Comparison of ENCODE assay signal across 33 cellular contexts in the genomic region with DNA sequence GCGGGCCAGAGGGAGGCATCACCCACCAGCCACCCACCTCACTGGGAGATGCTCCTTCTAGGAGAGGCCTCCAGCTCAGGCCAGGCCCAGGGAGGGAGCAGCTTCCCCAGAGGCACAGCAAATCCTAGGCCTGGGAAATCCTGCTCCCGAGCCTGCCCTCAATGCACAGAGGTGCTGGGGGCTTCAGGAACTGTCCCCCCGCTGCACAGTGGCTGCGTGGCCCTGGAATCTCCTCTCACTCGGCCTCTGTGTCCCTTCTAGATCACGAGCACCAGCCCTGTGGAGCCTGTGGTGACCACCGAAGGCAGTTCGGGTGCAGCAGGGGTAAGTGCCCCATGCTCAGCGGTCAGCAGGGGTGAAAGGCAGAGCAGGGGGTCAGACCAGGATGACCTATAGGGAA. TPM values are rescaled to one million over a fixed set of nuclear protein-coding genes. Genes with fewer than 3 reads are reported as not detected.
A peak's percentile ranks its signal among the peaks of the same experiment; 100 is the strongest.
DNase-seq lines count a peak whose midpoint lies in the region; ATAC-seq, FAIRE-seq and TF ChIP-seq lines count a peak whose summit lies in the region.
"Had no signal": no experiment of that assay in that cellular context is flagged by ENCODE, and none has a peak within 500 bp of the region (broad histone marks: within the 10 kb centered on the region; RNA-seq: fewer than 3 reads in every experiment).

No MANE protein-coding gene starts in this region.

- CTCF ChIA-PET in activated CD4-positive, alpha-beta T cell treated with anti-CD3 and anti-CD28 coated beads, Interleukin-2, amount 10 ng/mL, durations not matched to agents 7 days and 5 days (lab: Charles Lee) = interaction anchor here (0.8 kb wide), 1 partner anchor 38 kb away, joined by 3 read pairs; no protein-coding TSS in a partner anchor

- no peak for DNase-seq in activated CD4-positive, alpha-beta T cell treated with anti-CD3 and anti-CD28 coated beads, Interleukin-2, amount 10 ng/mL, durations not matched to agents 7 days and 5 days
- no peak for DNase-seq in activated CD4-positive, alpha-beta T cell treated with anti-CD3 and anti-CD28 coated beads, Interleukin-2, amount 10 ng/mL, durations not matched to agents 24 days and 14 days
- DNase-seq in H7 = peak; percentile 46
- no peak for DNase-seq in neuronal stem cell (ENCODE audit: low spot score)
- no peak for DNase-seq in smooth muscle cell (lab: John Stamatoyannopoulos, UW; ENCODE audit: unreplicated experiment)
- DNase-seq in GM12892 (ENCODE audit: insufficient read length) = no peak
- DNase-seq: activated CD4-positive, alpha-beta T cell treated with anti-CD3 and anti-CD28 coated beads for 1 hour; activated T-cell treated with anti-CD3 and anti-CD28 coated beads, Interleukin-2, amount 50 U/mL, for 72 hours; DMS 273 treated with DMSO at 0.1 percent for 48 hours; effector CD8-positive, alpha-beta T cell; erythroblast; immature natural killer cell; Karpas-422; left cardiac atrium; NCI-H1417; NCI-H2029; NCI-H524 treated with DMSO at 0.1 percent for 48 hours; PC-3; retina; small intestine; stimulated activated naive CD8-positive, alpha-beta T cell treated with anti-CD3 and anti-CD28 coated beads, Interleukin-15, Interleukin-2, amounts not matched to agents 100 U/mL and 50 U/mL, for 24 hours had no signal

- no peak overlapping the region for H3K23ac ChIP-seq in neuronal stem cell (ENCODE audit: low read depth, low read length, poor library complexity)

- H2AK5ac ChIP-seq in neuronal stem cell (ENCODE audit: low read depth, low read length) = peak overlapping the region; percentile 40

- peaks cover 65% of the 10 kb centered on the region for H3K36me3 Mint-ChIP-seq in activated CD4-positive, alpha-beta T cell treated with anti-CD3 and anti-CD28 coated beads, Interleukin-2, amount 10 ng/mL, durations not matched to agents 7 days and 5 days (ENCODE audit: low read depth)
- peaks cover 53% of the 10 kb centered on the region for H3K36me3 Mint-ChIP-seq in activated CD4-positive, alpha-beta T cell treated with anti-CD3 and anti-CD28 coated beads, Interleukin-2, amount 10 ng/mL, durations not matched to agents 24 days and 14 days (ENCODE audit: low read depth)
- H3K36me3 Mint-ChIP-seq in activated naive CD8-positive, alpha-beta T cell = peaks cover 4% of the 10 kb centered on the region

- no peak overlapping the region for H2BK12ac ChIP-seq in neuronal stem cell (ENCODE audit: low read length)

- H3K4me3 Mint-ChIP-seq in activated CD4-positive, alpha-beta T cell treated with anti-CD3 and anti-CD28 coated beads, Interleukin-2, amount 10 ng/mL, durations not matched to agents 7 days and 5 days = no peak overlapping the region
- H3K4me3 Mint-ChIP-seq in activated CD4-positive, alpha-beta T cell treated with anti-CD3 and anti-CD28 coated beads, Interleukin-2, amount 10 ng/mL, durations not matched to agents 24 days and 14 days = no peak overlapping the region
- H3K4me3 Mint-ChIP-seq in activated naive CD8-positive, alpha-beta T cell = no peak overlapping the region
- H3K4me3 Mint-ChIP-seq: activated T-cell treated with anti-CD3 and anti-CD28 coated beads, Interleukin-2, amount 50 U/mL, for 72 hours; immature natural killer cell had no signal

- H3K27me3 ChIP-seq in H7 (ENCODE audit: control insufficient read depth, insufficient read depth, low read length) (no peaks in the 10 kb centered on the region), neuronal stem cell (ENCODE audit: control insufficient read depth in 3 of 3, insufficient read depth in 3 of 3, low read depth in 1 of 3, low read length in 3 of 3) (peaks cover 0 to 16% (median 0%) of the 10 kb centered on the region in 3 experiments), smooth muscle cell (ENCODE audit: low read depth) (no peaks in the 10 kb centered on the region)
- H3K27me3 ChIP-seq: cardiac muscle cell, upper lobe of right lung had no signal

- no peaks in the 10 kb centered on the region for H4K20me1 ChIP-seq in smooth muscle cell (ENCODE audit: low read depth)

- H3K27ac ChIP-seq in neuronal stem cell (replicated peaks; ENCODE audit: low read length) = no peak overlapping the region
- H3K27ac ChIP-seq in smooth muscle cell (ENCODE audit: low read depth) = no peak overlapping the region
- H3K27ac ChIP-seq: cardiac muscle cell, coronary artery, parathyroid adenoma, upper lobe of right lung had no signal

- peak overlapping the region; percentile 51 for H3K9ac ChIP-seq in neuronal stem cell (ENCODE audit: low read depth, low read length, poor library complexity)
- no peak overlapping the region for H3K9ac ChIP-seq in smooth muscle cell (ENCODE audit: low read depth)
- H3K9ac ChIP-seq: parathyroid adenoma had no signal

- no peak overlapping the region for H3K4ac ChIP-seq in neuronal stem cell (ENCODE audit: low read length)

- no peak for FAIRE-seq in GM12892 (lab: Jason Lieb, UNC)
- FAIRE-seq: A204.1, astrocyte, GM12878, H54, small intestine had no signal

- intact Hi-C loops in activated CD4-positive, alpha-beta T cell treated with anti-CD3 and anti-CD28 coated beads, Interleukin-2, amount 10 ng/mL, durations not matched to agents 24 days and 14 days (cut with micrococcal nuclease) = no loop called here

- no peak for TF ChIP-seq POLR2A in GM12892 (IDR thresholded peaks at IDR 0.05; ENCODE audit: low read depth, low read length)

- H3K14ac ChIP-seq in neuronal stem cell (ENCODE audit: low read length) = peak overlapping the region; percentile 32

- no peaks in the 10 kb centered on the region for H3K79me2 ChIP-seq in smooth muscle cell (ENCODE audit: low read depth)
- H3K79me2 ChIP-seq: parathyroid adenoma had no signal

- H3K27ac Mint-ChIP-seq in activated CD4-positive, alpha-beta T cell treated with anti-CD3 and anti-CD28 coated beads, Interleukin-2, amount 10 ng/mL, durations not matched to agents 7 days and 5 days = peak overlapping the region; percentile 50
- H3K27ac Mint-ChIP-seq in activated CD4-positive, alpha-beta T cell treated with anti-CD3 and anti-CD28 coated beads, Interleukin-2, amount 10 ng/mL, durations not matched to agents 24 days and 14 days = no peak overlapping the region
- H3K27ac Mint-ChIP-seq in activated naive CD8-positive, alpha-beta T cell = peak overlapping the region; percentile 91

- no peaks in the 10 kb centered on the region for H3F3A ChIP-seq in smooth muscle cell (ENCODE audit: low read depth)

- no peak for TF ChIP-seq CTCF in smooth muscle cell (IDR thresholded peaks at IDR 0.05; ENCODE audit: borderline replicate concordance, insufficient read depth, poor library complexity, severe bottlenecking)

- H2BK5ac ChIP-seq in neuronal stem cell (ENCODE audit: low read length) = no peak overlapping the region

- H4K8ac ChIP-seq in neuronal stem cell (ENCODE audit: low read depth, low read length) = no peak overlapping the region

- H2AFZ ChIP-seq in neuronal stem cell (ENCODE audit: low read length) (peak overlapping the region; percentile 11), smooth muscle cell (ENCODE audit: low read depth) (no peak overlapping the region)
- H2AFZ ChIP-seq: parathyroid adenoma had no signal

- no peaks in the 10 kb centered on the region for H3K9me3 ChIP-seq in neuronal stem cell (replicated peaks in 1 of 2; ENCODE audit: control insufficient read depth in 2 of 2, insufficient read depth in 1 of 2, low read depth in 1 of 2, low read length in 2 of 2)
- no peaks in the 10 kb centered on the region for H3K9me3 ChIP-seq in smooth muscle cell (replicated peaks; ENCODE audit: low read depth)
- H3K9me3 ChIP-seq: upper lobe of right lung had no signal

- H3K4me1 ChIP-seq in neuronal stem cell (ENCODE audit: control insufficient read depth in 2 of 2, insufficient read depth in 1 of 2, low read depth in 1 of 2, low read length in 2 of 2) = peaks cover 0 to 12% of the 10 kb centered on the region in 2 donors
- H3K4me1 ChIP-seq in smooth muscle cell (ENCODE audit: low read depth) = no peaks in the 10 kb centered on the region
- H3K4me1 ChIP-seq: parathyroid adenoma, upper lobe of right lung had no signal

- no peaks in the 10 kb centered on the region for H3K79me1 ChIP-seq in neuronal stem cell (ENCODE audit: low read depth, low read length)

- H3K27me3 Mint-ChIP-seq in activated CD4-positive, alpha-beta T cell treated with anti-CD3 and anti-CD28 coated beads, Interleukin-2, amount 10 ng/mL, durations not matched to agents 7 days and 5 days = no peaks in the 10 kb centered on the region
- H3K27me3 Mint-ChIP-seq in activated CD4-positive, alpha-beta T cell treated with anti-CD3 and anti-CD28 coated beads, Interleukin-2, amount 10 ng/mL, durations not matched to agents 24 days and 14 days = no peaks in the 10 kb centered on the region
- no peaks in the 10 kb centered on the region for H3K27me3 Mint-ChIP-seq in activated naive CD8-positive, alpha-beta T cell

- H4K91ac ChIP-seq in neuronal stem cell (ENCODE audit: low read depth, low read length, poor library complexity) = peak overlapping the region; percentile 35

- H3K4me1 Mint-ChIP-seq in activated CD4-positive, alpha-beta T cell treated with anti-CD3 and anti-CD28 coated beads, Interleukin-2, amount 10 ng/mL, durations not matched to agents 7 days and 5 days = peaks cover 71% of the 10 kb centered on the region
- peaks cover 38% of the 10 kb centered on the region for H3K4me1 Mint-ChIP-seq in activated CD4-positive, alpha-beta T cell treated with anti-CD3 and anti-CD28 coated beads, Interleukin-2, amount 10 ng/mL, durations not matched to agents 24 days and 14 days
- peaks cover 58% of the 10 kb centered on the region for H3K4me1 Mint-ChIP-seq in activated naive CD8-positive, alpha-beta T cell (ENCODE audit: low read depth)

- POLR2A ChIA-PET in activated CD4-positive, alpha-beta T cell treated with anti-CD3 and anti-CD28 coated beads, Interleukin-2, amount 10 ng/mL, durations not matched to agents 7 days and 5 days (lab: Charles Lee) = no interaction called here

- no peak overlapping the region for H2BK120ac ChIP-seq in neuronal stem cell (ENCODE audit: low read depth, low read length)

- peak overlapping the region; percentile 84 for H3K18ac ChIP-seq in neuronal stem cell (ENCODE audit: low read length)

- no peaks in the 10 kb centered on the region for H3K9me3 Mint-ChIP-seq in activated CD4-positive, alpha-beta T cell treated with anti-CD3 and anti-CD28 coated beads, Interleukin-2, amount 10 ng/mL, durations not matched to agents 7 days and 5 days
- no peaks in the 10 kb centered on the region for H3K9me3 Mint-ChIP-seq in activated CD4-positive, alpha-beta T cell treated with anti-CD3 and anti-CD28 coated beads, Interleukin-2, amount 10 ng/mL, durations not matched to agents 24 days and 14 days
- H3K9me3 Mint-ChIP-seq in activated naive CD8-positive, alpha-beta T cell (ENCODE audit: low read depth) = no peaks in the 10 kb centered on the region
- H3K9me3 Mint-ChIP-seq: activated T-cell treated with anti-CD3 and anti-CD28 coated beads, Interleukin-2, amount 50 U/mL, for 72 hours; immature natural killer cell had no signal

- peak overlapping the region; percentile 6 for H2BK15ac ChIP-seq in neuronal stem cell (ENCODE audit: low read length)

- H3K36me3 ChIP-seq in H7 (replicated peaks; ENCODE audit: control insufficient read depth, insufficient read depth, low read length) (no peaks in the 10 kb centered on the region), neuronal stem cell (replicated peaks in 1 of 2; ENCODE audit: control insufficient read depth in 2 of 2, insufficient read depth in 2 of 2, low read length in 2 of 2) (no peaks in the 10 kb centered on the region), smooth muscle cell (ENCODE audit: low read depth) (no peaks in the 10 kb centered on the region)
- H3K36me3 ChIP-seq: cardiac muscle cell had no signal

- H3K4me2 ChIP-seq in neuronal stem cell (ENCODE audit: insufficient read depth, low read length, poor library complexity, severe bottlenecking) = no peak overlapping the region
- H3K4me2 ChIP-seq in smooth muscle cell = no peak overlapping the region

- H3K4me3 ChIP-seq in H7 (ENCODE audit: insufficient read depth, low read depth, low read length) (no peak overlapping the region), neuronal stem cell (ENCODE audit: low read length in 2 of 2) (no peak overlapping the region), smooth muscle cell (no peak overlapping the region)
- H3K4me3 ChIP-seq: cardiac muscle cell, coronary artery, GM12878, upper lobe of right lung had no signal

- no CpG with 5 or more reads among the region's 9 CpGs for whole genome bisulfite sequencing in neuronal stem cell (ENCODE audit: extremely low coverage in 2 of 2, insufficient read length in 2 of 2, insufficient replicate concordance in 1 of 2), 2 donors
- 97% methylated on average over 9 of the region's 9 CpGs for WGBS in smooth muscle cell (ENCODE audit: low lambda C conversion rate)

- ATAC-seq in GM21529 (IDR thresholded peaks at IDR 0.05; ENCODE audit: unreplicated experiment) = no peak
- ATAC-seq: activated T-cell treated with anti-CD3 and anti-CD28 coated beads, Interleukin-2, amount 50 U/mL, for 72 hours; GM12878; left cardiac atrium; PC-3; stimulated activated naive CD8-positive, alpha-beta T cell treated with anti-CD3 and anti-CD28 coated beads, Interleukin-15, Interleukin-2, amounts not matched to agents 100 U/mL and 50 U/mL, for 24 hours; upper lobe of right lung had no signal

RNA-seq across cellular contexts. Expression of gene SUSD3, which starts 36.4 kb away (rescaled TPM):
- total RNA-seq in activated CD4-positive, alpha-beta T cell treated with anti-CD3 and anti-CD28 coated beads, Interleukin-2, amount 10 ng/mL, durations not matched to agents 7 days and 5 days = 10 to 100 TPM; 81.1 to 85.8 TPM
- total RNA-seq in activated CD4-positive, alpha-beta T cell treated with anti-CD3 and anti-CD28 coated beads, Interleukin-2, amount 10 ng/mL, durations not matched to agents 24 days and 14 days = 38.3 and 40.9 TPM in 2 replicates
- 20.3 and 25.1 TPM in 2 replicates for total RNA-seq in H7 (2014; rRNA removed; shearing (Covaris generic))
- polyA plus RNA-seq in neuronal stem cell (2013, experiment 1 of 2) = 1.9 TPM
- polyA plus RNA-seq in neuronal stem cell (2013, experiment 2 of 2) = 2.0 TPM
- not detected in 2 replicates for total RNA-seq in smooth muscle cell
- polyA plus RNA-seq in smooth muscle cell = 0.34 TPM in 1 of 2 replicates, not detected in the other
- polyA plus RNA-seq in GM12892 (2012; ENCODE audit: missing spikeins) = 17.7 TPM
- total RNA-seq: astrocyte, cardiac muscle cell, glomerular endothelial cell had no signal
- polyA plus RNA-seq: cardiac muscle cell, neural cell had no signal

Comparison
In these comparisons a context has a peak if more than half of its experiments do, and no peak if none do; other contexts are left out.
1. RNA of gene SUSD3, which starts 36.4 kb away (total RNA-seq): 81.1 to 85.8 TPM in activated CD4-positive, alpha-beta T cell treated with anti-CD3 and anti-CD28 coated beads, Interleukin-2, amount 10 ng/mL, durations not matched to agents 7 days and 5 days, 38.3 to 40.9 TPM in activated CD4-positive, alpha-beta T cell treated with anti-CD3 and anti-CD28 coated beads, Interleukin-2, amount 10 ng/mL, durations not matched to agents 24 days and 14 days and 20.3 to 25.1 TPM in H7; not detected in smooth muscle cell; every median in the first group is over 10 times any median in the second.